ENCODE assay signal across 8 cellular contexts in genomic region chr3:154122096-154122911, GRCh38. TPM values are rescaled to one million over a fixed set of nuclear protein-coding genes. Genes with fewer than 3 reads are reported as not detected.
DNase-seq lines count a peak whose midpoint lies in the region; ATAC-seq and TF ChIP-seq lines count a peak whose summit lies in the region.

No MANE protein-coding gene starts in this region.

- DNase-seq in activated T-cell treated with anti-CD3 and anti-CD28 coated beads, Interleukin-2, amount 50 U/mL, for 1 hour, result peak; percentile 19
- DNase-seq in activated T-cell treated with anti-CD3 and anti-CD28 coated beads for 4 hours (no peak), SK-N-MC (ENCODE audit: low read depth, low spot score) (no peak), epithelial cell of proximal tubule (ENCODE audit: low read depth) (no peak), natural killer cell (no peak), globus pallidus (ENCODE audit: low spot score) (no peak)

- H3K9me3 ChIP-seq in SK-N-MC (ENCODE audit: low read depth, low read length), result no peaks in the 10 kb centered on the region

- 0 out of 2 replicates have a peak, but pooled peaks cover 5% of the 10 kb centered on the region for H3K36me3 ChIP-seq in SK-N-MC (ENCODE audit: insufficient read depth, low read length)

- intact Hi-C loops in natural killer cell (cut with micrococcal nuclease), result no loop called here

- ATAC-seq in natural killer cell (peak in 2 of 3 donors; percentile 29 to 36), GM19328 (IDR thresholded peaks at IDR 0.05; ENCODE audit: unreplicated experiment) (no peak), GM18873 (IDR thresholded peaks at IDR 0.05; ENCODE audit: low FRiP score, unreplicated experiment) (no peak)

- H3K36me3 Mint-ChIP-seq in natural killer cell, result no peaks in the 10 kb centered on the region

- TF ChIP-seq CTCF in epithelial cell of proximal tubule (conservative IDR thresholded peaks at IDR 0.05; ENCODE audit: low read depth, low read length) (no peak), natural killer cell (IDR thresholded peaks at IDR 0.05) (no peak)

- H3K9ac ChIP-seq in SK-N-MC (ENCODE audit: insufficient read length), result peak overlapping the region; percentile 76

- no peak overlapping the region for H3K27ac Mint-ChIP-seq in natural killer cell

- peak overlapping the region; percentile 70 for H3K4me3 Mint-ChIP-seq in natural killer cell

- H3K4me1 Mint-ChIP-seq in natural killer cell, result peaks cover 12 to 16% of the 10 kb centered on the region in 2 donors

- H3K4me3 ChIP-seq in SK-N-MC (peak overlapping the region; percentile 96), epithelial cell of proximal tubule (ENCODE audit: low read depth, low read length) (peak overlapping the region; percentile 69)

- H3K9me3 Mint-ChIP-seq in natural killer cell, result peaks cover 0 to 3% of the 10 kb centered on the region in 2 donors

- H3K27ac ChIP-seq in SK-N-MC, result no peak overlapping the region

- peaks cover 39 to 72% of the 10 kb centered on the region in 2 donors for H3K27me3 Mint-ChIP-seq in natural killer cell (ENCODE audit: low read depth in 2 of 2)

RNA-seq across cellular contexts. Expression of gene ARHGEF26, which starts 1.1 kb away (rescaled TPM):
- total RNA-seq in epithelial cell of proximal tubule, result 2.9 TPM in 2 replicates
- under 1 TPM in 1 of 3 donors, not detected in 2; 0.20 TPM for total RNA-seq in natural killer cell

Comparison
In these comparisons a context has a peak if more than half of its experiments do, and no peak if none do; other contexts are left out.
1. ATAC-seq: peak in natural killer cell (2 of 3); none in GM19328 (single experiment) and GM18873 (single experiment).